In genomic region chr19:48397263-48397635, GRCh38 we compare ENCODE assay signal across 1 cellular context.
TF ChIP-seq lines count a peak whose summit lies in the region.

No MANE protein-coding gene starts in this region.

TF ChIP-seq in A549, 52 proteins besides CTCF, POLR2A, EP300 and RAD21:
- TF ChIP-seq CBX2 (IDR thresholded peaks at IDR 0.05; ENCODE audit: borderline replicate concordance, low read depth): no peak
- TF ChIP-seq JUN (IDR thresholded peaks at IDR 0.05): no peak
- no peak for TF ChIP-seq FOSL2 (IDR thresholded peaks at IDR 0.05)
- TF ChIP-seq FOSL2 (CRISPR knock-in tag; IDR thresholded peaks at IDR 0.05): no peak
- TF ChIP-seq HDAC2 (IDR thresholded peaks at IDR 0.05): no peak
- no peak for TF ChIP-seq NR3C1 (IDR thresholded peaks at IDR 0.05)
- TF ChIP-seq PBX3 (IDR thresholded peaks at IDR 0.05): no peak
- TF ChIP-seq GATA3 (IDR thresholded peaks at IDR 0.05; ENCODE audit: borderline replicate concordance): no peak
- no peak for TF ChIP-seq MAX (IDR thresholded peaks at IDR 0.05)
- TF ChIP-seq SMC3 (IDR thresholded peaks at IDR 0.05): no peak
- TF ChIP-seq HMGXB4 (CRISPR knock-in tag; IDR thresholded peaks at IDR 0.05; ENCODE audit: borderline replicate concordance): no peak
- TF ChIP-seq HOXB13 (CRISPR knock-in tag; IDR thresholded peaks at IDR 0.05; ENCODE audit: low read depth): no peak
- no peak for TF ChIP-seq POLR2AphosphoS2 (conservative IDR thresholded peaks at IDR 0.05; ENCODE audit: low read length)
- no peak for TF ChIP-seq ELK1 (IDR thresholded peaks at IDR 0.05; ENCODE audit: low read depth, low read length)
- no peak for TF ChIP-seq NPAS2 (CRISPR knock-in tag; IDR thresholded peaks at IDR 0.05; ENCODE audit: borderline replicate concordance)
- TF ChIP-seq EHF (CRISPR knock-in tag; IDR thresholded peaks at IDR 0.05): no peak
- TF ChIP-seq HOXB5 (CRISPR knock-in tag; IDR thresholded peaks at IDR 0.05): no peak
- no peak for TF ChIP-seq KDM1A (IDR thresholded peaks at IDR 0.05; ENCODE audit: low read depth)
- TF ChIP-seq TFCP2L1 (CRISPR knock-in tag; IDR thresholded peaks at IDR 0.05): no peak
- no peak for TF ChIP-seq CEBPB (IDR thresholded peaks at IDR 0.05)
- no peak for TF ChIP-seq NFE2L2 (conservative IDR thresholded peaks at IDR 0.05; ENCODE audit: low read length)
